Comparison of ENCODE assay signal across 19 cellular contexts in genomic region chr1:167515893-167516321, GRCh38. TPM values are rescaled to one million over a fixed set of nuclear protein-coding genes. Genes with fewer than 3 reads are reported as not detected.
A peak's percentile ranks its signal among the peaks of the same experiment; 100 is the strongest.
DNase-seq lines count a peak whose midpoint lies in the region; ATAC-seq and TF ChIP-seq lines count a peak whose summit lies in the region.
"Had no signal": no experiment of that assay in that cellular context is flagged by ENCODE, and none has a peak within 500 bp of the region (broad histone marks: within the 10 kb centered on the region; RNA-seq: fewer than 3 reads in every experiment).

No MANE protein-coding gene starts in this region.

- peak overlapping the region; percentile 96 for H3K27ac ChIP-seq in effector memory CD4-positive, alpha-beta T cell (ENCODE audit: insufficient read depth, low read length, poor library complexity, severe bottlenecking)
- H3K27ac ChIP-seq in thymus (ENCODE audit: low read depth) = peak overlapping the region; percentile 72
- H3K27ac ChIP-seq: vagina, WERI-Rb-1 had no signal

- H3K9me3 ChIP-seq in effector memory CD4-positive, alpha-beta T cell (ENCODE audit: control insufficient read depth, low read length) = no peaks in the 10 kb centered on the region
- no peaks in the 10 kb centered on the region for H3K9me3 ChIP-seq in thymus (ENCODE audit: control insufficient read depth)
- H3K9me3 ChIP-seq: Caco-2, vagina had no signal

- CTCF ChIA-PET in T-cell (lab: Charles Lee) = interaction anchor here (0.8 to 3.6 kb wide), 17 partner anchors 8 to 296 kb away, joined by 3 to 16 read pairs (median 5); partner anchors contain the start of gene POU2F1 (in 1 of the 2)

- peaks cover 77% of the 10 kb centered on the region for H3K4me1 Mint-ChIP-seq in activated T-cell treated with anti-CD3 and anti-CD28 coated beads, Interleukin-2, amount 50 U/mL, for 72 hours (ENCODE audit: low read depth)
- H3K4me1 Mint-ChIP-seq in T-cell (peaks cover 58 to 62% (median 58%) of the 10 kb centered on the region in 3 donors), type B pancreatic cell (ENCODE audit: unreplicated experiment) (peaks cover 8% of the 10 kb centered on the region)

- DNase-seq in activated T-cell treated with anti-CD3 and anti-CD28 coated beads, Interleukin-2, amount 50 U/mL, for 72 hours = no peak
- no peak for DNase-seq in activated T-cell treated with anti-CD3 and anti-CD28 coated beads, Interleukin-2, amount 50 U/mL, for 1 hour
- no peak for DNase-seq in T-cell
- no peak for DNase-seq in effector memory CD4-positive, alpha-beta T cell
- no peak for DNase-seq in type B pancreatic cell (ENCODE audit: extremely low spot score, unreplicated experiment)
- DNase-seq in inferior parietal cortex (ENCODE audit: extremely low spot score) = no peak
- DNase-seq: anterior cingulate cortex; Caco-2; GF-D8; kidney; NCI-H187 treated with DMSO at 0.1 percent for 48 hours; NK-92 treated with Interleukin-12 subunit alpha and Interleukin-12 subunit beta, amount 100 ng/mL, for 24 hours; stimulated activated naive CD4-positive, alpha-beta T cell treated with Interleukin-2 at 50 U/mL for 16 hours; WERI-Rb-1 had no signal

- POLR2A ChIA-PET in T-cell (lab: Charles Lee) = interaction anchor here (0.5 to 2.3 kb wide), 12 partner anchors 8 to 427 kb away, joined by 3 to 8 read pairs (median 3); no protein-coding TSS in a partner anchor

- H3K4me1 ChIP-seq in effector memory CD4-positive, alpha-beta T cell (ENCODE audit: control insufficient read depth, insufficient read depth, low read length, poor library complexity, severe bottlenecking) = peaks cover 43% of the 10 kb centered on the region
- peaks cover 31% of the 10 kb centered on the region for H3K4me1 ChIP-seq in thymus (ENCODE audit: control insufficient read depth, insufficient read depth, low read length)
- H3K4me1 ChIP-seq: vagina had no signal

- TF ChIP-seq CTCF in type B pancreatic cell (conservative IDR thresholded peaks at IDR 0.05) = no peak

- H3K27me3 ChIP-seq in effector memory CD4-positive, alpha-beta T cell (replicated peaks; ENCODE audit: control insufficient read depth, insufficient read depth, low read length, poor library complexity, severe bottlenecking) = no peaks in the 10 kb centered on the region
- no peaks in the 10 kb centered on the region for H3K27me3 ChIP-seq in thymus (ENCODE audit: control insufficient read depth, insufficient read depth)
- H3K27me3 ChIP-seq: vagina had no signal

- H3K27ac Mint-ChIP-seq in activated T-cell treated with anti-CD3 and anti-CD28 coated beads, Interleukin-2, amount 50 U/mL, for 72 hours = peak overlapping the region; percentile 99
- peak overlapping the region; percentile 98 to 99 for H3K27ac Mint-ChIP-seq in T-cell
- no peak overlapping the region for H3K27ac Mint-ChIP-seq in type B pancreatic cell
- H3K27ac Mint-ChIP-seq: memory B cell had no signal

- no peaks in the 10 kb centered on the region for H3K27me3 Mint-ChIP-seq in activated T-cell treated with anti-CD3 and anti-CD28 coated beads, Interleukin-2, amount 50 U/mL, for 72 hours (ENCODE audit: low read depth)
- H3K27me3 Mint-ChIP-seq in T-cell (no peaks in the 10 kb centered on the region), type B pancreatic cell (peaks cover 4% of the 10 kb centered on the region)

- peak overlapping the region; percentile 94 for H3K4me3 ChIP-seq in effector memory CD4-positive, alpha-beta T cell (ENCODE audit: insufficient read depth, low read depth, low read length, poor library complexity, severe bottlenecking)
- H3K4me3 ChIP-seq in thymus (ENCODE audit: low read length) = peak overlapping the region; percentile 78
- H3K4me3 ChIP-seq: vagina had no signal

- no peak for ATAC-seq in activated T-cell treated with anti-CD3 and anti-CD28 coated beads, Interleukin-2, amount 50 U/mL, for 72 hours (replicated peaks in 1 of 2)
- no peak for ATAC-seq in T-cell (replicated peaks in 1 of 4)
- no peak for ATAC-seq in GM19452 (IDR thresholded peaks at IDR 0.05; ENCODE audit: unreplicated experiment)

- 80% methylated on average over 4 of the region's 4 CpGs for WGBS in thymus

- H3K36me3 Mint-ChIP-seq in activated T-cell treated with anti-CD3 and anti-CD28 coated beads, Interleukin-2, amount 50 U/mL, for 72 hours (ENCODE audit: insufficient read depth in 2 of 2) = peaks cover 29 to 36% of the 10 kb centered on the region in 2 donors
- peaks cover 51% of the 10 kb centered on the region for H3K36me3 Mint-ChIP-seq in T-cell
- no peaks in the 10 kb centered on the region for H3K36me3 Mint-ChIP-seq in type B pancreatic cell
- H3K36me3 Mint-ChIP-seq: memory B cell had no signal

- peak overlapping the region; percentile 85 to 98 for H3K4me3 Mint-ChIP-seq in activated T-cell treated with anti-CD3 and anti-CD28 coated beads, Interleukin-2, amount 50 U/mL, for 72 hours
- H3K4me3 Mint-ChIP-seq in T-cell = peak overlapping the region; percentile 98 to 99 (median 98)
- no peak overlapping the region for H3K4me3 Mint-ChIP-seq in type B pancreatic cell
- H3K4me3 Mint-ChIP-seq: memory B cell had no signal

- H3K9me3 Mint-ChIP-seq in activated T-cell treated with anti-CD3 and anti-CD28 coated beads, Interleukin-2, amount 50 U/mL, for 72 hours = no peaks in the 10 kb centered on the region
- H3K9me3 Mint-ChIP-seq in T-cell = no peaks in the 10 kb centered on the region
- no peaks in the 10 kb centered on the region for H3K9me3 Mint-ChIP-seq in type B pancreatic cell
- H3K9me3 Mint-ChIP-seq: memory B cell had no signal

- H3K36me3 ChIP-seq in effector memory CD4-positive, alpha-beta T cell (ENCODE audit: control insufficient read depth, insufficient read depth, low read length) = no peaks in the 10 kb centered on the region
- peaks cover 15% of the 10 kb centered on the region for H3K36me3 ChIP-seq in thymus (ENCODE audit: control insufficient read depth, insufficient read depth)
- H3K36me3 ChIP-seq: vagina, WERI-Rb-1 had no signal

RNA-seq across cellular contexts. Expression of gene CD247, which starts 2.4 kb away (rescaled TPM):
- 100 to 1,000 TPM; 160 to 178 TPM for total RNA-seq in activated T-cell treated with anti-CD3 and anti-CD28 coated beads, Interleukin-2, amount 50 U/mL, for 72 hours
- total RNA-seq in T-cell (100 to 1,000 TPM; 324 to 414 (median 385) TPM), type B pancreatic cell (ENCODE audit: low replicate concordance) (0.29 and 0.58 TPM in 2 replicates)
- 114 TPM for polyA plus RNA-seq in thymus
- total RNA-seq: Caco-2, renal cortical epithelial cell had no signal

RNA-seq across cellular contexts. Expression of gene CREG1, which starts 37.7 kb away (rescaled TPM):
- total RNA-seq in activated T-cell treated with anti-CD3 and anti-CD28 coated beads, Interleukin-2, amount 50 U/mL, for 72 hours = 1 to 10 TPM; 7.4 to 8.3 TPM
- total RNA-seq in T-cell (10 to 100 TPM in 3 of 5 donors, 1 to 10 TPM in 2; 9.1 to 13.0 (median 10.9) TPM), type B pancreatic cell (ENCODE audit: low replicate concordance) (39.5 and 54.9 TPM in 2 replicates)
- 179 TPM for polyA plus RNA-seq in thymus

Comparison
In these comparisons a context has a peak if more than half of its experiments do, and no peak if none do; other contexts are left out.
1. RNA of gene CD247, which starts 2.4 kb away (total RNA-seq): 324 to 414 TPM in T-cell and 160 to 178 TPM in activated T-cell treated with anti-CD3 and anti-CD28 coated beads, Interleukin-2, amount 50 U/mL, for 72 hours; 0.29 to 0.58 TPM in type B pancreatic cell; every median in the first group is over 100 times any median in the second.